In the genomic region with DNA sequence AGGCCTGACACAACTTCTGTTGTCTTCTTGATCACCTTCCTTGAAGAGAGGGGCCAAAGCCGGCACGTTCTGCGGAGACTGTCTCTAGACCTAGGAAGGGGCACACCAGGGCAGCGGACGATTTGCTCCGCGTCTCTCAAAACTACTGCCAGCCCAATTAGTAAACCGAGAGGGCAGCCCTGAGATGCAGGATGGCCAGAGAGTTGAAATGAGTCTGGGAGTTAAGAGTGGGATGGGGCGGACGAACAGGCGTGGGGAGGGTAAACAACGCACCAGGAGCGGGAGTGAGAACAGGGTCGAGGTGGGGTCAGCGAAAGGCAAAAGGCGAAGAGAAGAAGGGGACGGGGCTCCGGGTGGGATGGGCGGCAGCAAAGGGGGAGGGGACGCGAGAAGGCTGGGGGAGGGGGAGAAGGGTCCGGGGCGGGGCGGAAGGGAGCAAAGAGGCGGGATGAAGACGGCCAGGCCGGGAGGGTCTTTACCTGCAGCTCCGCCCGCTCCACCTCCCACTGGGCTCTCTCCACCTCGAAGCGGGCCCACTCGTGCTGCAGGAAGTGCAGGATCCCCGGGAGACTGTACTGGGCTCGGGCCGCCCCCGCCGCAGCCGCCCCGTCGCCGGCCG, we compare ENCODE assay signal across 8 cellular contexts. TPM values are rescaled to one million over a fixed set of nuclear protein-coding genes. Genes with fewer than 3 reads are reported as not detected.
DNase-seq lines count a peak whose midpoint lies in the region; ATAC-seq, FAIRE-seq and TF ChIP-seq lines count a peak whose summit lies in the region.

No MANE protein-coding gene starts in this region.

- peaks cover 36% of the 10 kb centered on the region for H3K4me1 ChIP-seq in Caco-2

- no peaks in the 10 kb centered on the region for H3K27me3 Mint-ChIP-seq in Caco-2 (ENCODE audit: insufficient read depth, unreplicated experiment)
- no peaks in the 10 kb centered on the region for H3K27me3 Mint-ChIP-seq in T-cell

- CTCF ChIA-PET in Caco-2 (lab: Charles Lee) (no interaction called here), T-cell (lab: Charles Lee) (interaction anchor here in 1 of 2 donors (0.6 kb wide), 1 partner anchor 1744 kb away, joined by 4 read pairs; no protein-coding TSS in a partner anchor)

- H3K4me3 ChIP-seq in Caco-2 (ENCODE audit: low read depth, low read length) (peak overlapping the region; percentile 91), bronchial epithelial cell (ENCODE audit: low read depth, low read length) (peak overlapping the region; percentile 87)

- H3K4me3 Mint-ChIP-seq in Caco-2 (ENCODE audit: unreplicated experiment) = peak overlapping the region; percentile 98
- peak overlapping the region; percentile 93 to 99 (median 95) for H3K4me3 Mint-ChIP-seq in T-cell

- ATAC-seq in GM21360 (IDR thresholded peaks at IDR 0.05; ENCODE audit: unreplicated experiment) (peak; percentile 20), T-cell (replicated peaks in 1 of 4) (peak in 3 of 4 experiments; percentile 14 to 18 (median 16))

- TF ChIP-seq CTCF in Caco-2 (IDR thresholded peaks at IDR 0.05; ENCODE audit: insufficient read depth in 1 of 2, low read depth in 1 of 2, low read length in 1 of 2, severe bottlenecking in 1 of 2, unreplicated experiment in 1 of 2) (no peak), bronchial epithelial cell (IDR thresholded peaks at IDR 0.05; ENCODE audit: insufficient read depth, low read length, severe bottlenecking) (no peak)

- intact Hi-C loops in Caco-2 (cut with micrococcal nuclease; ENCODE audit: unreplicated experiment) = loop anchor here (1.0 to 5.0 kb wide), 4 partner anchors 23 to 116 kb away; partner anchors contain the start of genes GPATCH11 and HEATR5B

- H3K4me1 Mint-ChIP-seq in Caco-2 (ENCODE audit: low read depth, unreplicated experiment) = peaks cover 33% of the 10 kb centered on the region
- H3K4me1 Mint-ChIP-seq in T-cell = peaks cover 55 to 62% (median 56%) of the 10 kb centered on the region in 3 donors

- H3K36me3 Mint-ChIP-seq in Caco-2 (ENCODE audit: insufficient read depth, unreplicated experiment) (peaks cover 31% of the 10 kb centered on the region), T-cell (peaks cover 4% of the 10 kb centered on the region)

- H3K36me3 ChIP-seq in Caco-2 (ENCODE audit: control insufficient read depth, insufficient read depth, low read length) (no peaks in the 10 kb centered on the region), bronchial epithelial cell (ENCODE audit: control insufficient read depth, insufficient read depth, low read length) (no peaks in the 10 kb centered on the region)

- H3K9me3 Mint-ChIP-seq in Caco-2 (ENCODE audit: unreplicated experiment) (no peaks in the 10 kb centered on the region), T-cell (no peaks in the 10 kb centered on the region)

- POLR2A ChIA-PET in Caco-2 (lab: Charles Lee) (no interaction called here), T-cell (lab: Charles Lee) (interaction anchor here in 1 of 2 donors (0.6 to 0.7 kb wide), 2 partner anchors 25 to 704 kb away, joined by 4 to 7 read pairs; no protein-coding TSS in a partner anchor)

- H3K27me3 ChIP-seq in Caco-2 (replicated peaks; ENCODE audit: control insufficient read depth, insufficient read depth, low read length) (no peaks in the 10 kb centered on the region), bronchial epithelial cell (ENCODE audit: control insufficient read depth, insufficient read depth, low read length) (no peaks in the 10 kb centered on the region)

- no TSS peak for BruUV-seq in Caco-2 (replicated peaks; lab: Mats Ljungman, UMichigan)

- DNase-seq in Caco-2 = peak; percentile 67 to 75
- peak; percentile 9 for DNase-seq in HT1080 (ENCODE audit: low read depth)
- DNase-seq in T-cell = peak in 19 of 34 experiments; percentile 0 to 29 (median 10)
- peak; percentile 13 for DNase-seq in bronchial epithelial cell (ENCODE audit: low read depth)
- DNase-seq in kidney tubule cell (ENCODE audit: low spot score) = peak; percentile 17
- peak; percentile 22 to 31 for DNase-seq in stimulated activated CD4-positive, alpha-beta T cell treated with anti-CD3 and anti-CD28 coated beads, Interleukin-4, amount 100 ng/mL, for 48 hours (ENCODE audit: low read depth in 2 of 2)
- DNase-seq in putamen (ENCODE audit: low spot score) = no peak

- H3K27ac Mint-ChIP-seq in Caco-2 (ENCODE audit: unreplicated experiment) (peak overlapping the region; percentile 82), T-cell (peak overlapping the region; percentile 90 to 93)

- FAIRE-seq in bronchial epithelial cell (lab: Jason Lieb, UNC) = no peak

- no peaks in the 10 kb centered on the region for H3K9me3 ChIP-seq in Caco-2

RNA-seq across cellular contexts. Expression of gene STRN, which starts 0.5 kb away (rescaled TPM):
- total RNA-seq in Caco-2 (2022) (36.8 and 38.9 TPM in 2 replicates), T-cell (10 to 100 TPM; 27.8 to 31.5 (median 28.6) TPM), bronchial epithelial cell (19.2 and 26.2 TPM in 2 replicates)
- 10.2 and 14.8 TPM in 2 replicates for total RNA-seq in HT1080 (2014; rRNA removed; shearing (Covaris generic))
- polyA plus RNA-seq in HT1080 (2015; cell fraction: cytosol; rRNA removed) = 8.5 and 11.5 TPM in 2 replicates
- polyA plus RNA-seq in HT1080 (2015; cell fraction: nucleus; rRNA removed) = 14.0 TPM in 2 replicates
